In the genomic region with DNA sequence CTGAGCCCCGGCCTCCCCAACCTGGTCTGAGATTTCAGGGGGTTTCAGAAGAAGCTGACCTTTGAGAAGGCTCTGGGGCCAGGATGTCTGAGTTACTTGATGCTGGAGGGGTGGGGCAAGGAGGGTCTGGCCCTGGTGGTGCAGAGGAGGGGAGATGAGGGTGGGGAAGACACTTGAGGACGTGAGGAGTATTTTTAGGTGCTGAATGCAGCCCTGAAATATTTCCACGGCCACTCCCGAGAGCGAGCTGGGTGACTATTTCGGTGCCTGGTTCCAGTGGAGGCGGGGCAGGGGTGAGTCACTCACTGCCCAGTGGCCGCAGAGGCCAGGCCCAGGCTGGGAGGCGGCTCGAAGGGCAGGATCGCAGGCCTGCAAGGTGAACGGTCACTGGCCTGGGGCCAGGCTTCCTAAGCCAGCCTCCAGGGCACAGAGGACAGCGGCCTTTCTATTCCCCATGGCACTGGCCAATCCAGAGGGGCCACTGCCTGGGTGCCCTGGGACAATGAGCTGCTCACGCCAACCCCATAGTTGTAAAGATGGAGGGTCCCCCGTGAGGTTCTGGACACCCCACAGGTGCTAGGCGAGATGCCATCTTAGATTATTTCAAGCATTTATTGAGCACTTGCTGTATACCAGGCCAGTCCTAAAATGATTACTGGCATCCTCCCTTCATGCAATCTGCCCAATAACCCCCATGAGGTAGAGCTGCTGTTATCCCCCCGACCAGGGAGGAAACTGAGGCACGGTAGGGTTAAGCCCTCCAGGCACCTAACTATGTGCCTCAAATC, we compare ENCODE assay signal across 9 cellular contexts. TPM values are rescaled to one million over a fixed set of nuclear protein-coding genes. Genes with fewer than 3 reads are reported as not detected.
A peak's percentile ranks its signal among the peaks of the same experiment; 100 is the strongest.
DNase-seq lines count a peak whose midpoint lies in the region; ATAC-seq and TF ChIP-seq lines count a peak whose summit lies in the region.
"Had no signal": no experiment of that assay in that cellular context is flagged by ENCODE, and none has a peak within 500 bp of the region (broad histone marks: within the 10 kb centered on the region; RNA-seq: fewer than 3 reads in every experiment).

No MANE protein-coding gene starts in this region.

- no peaks in the 10 kb centered on the region for H3K9me2 ChIP-seq in PC-3 (replicated peaks; ENCODE audit: low read length)

- BruUV-seq in PC-3 (replicated peaks; lab: Mats Ljungman, UMichigan): no TSS peak

- no peaks in the 10 kb centered on the region for H3K79me2 ChIP-seq in PC-3 (ENCODE audit: low read length)

- POLR2A ChIA-PET in PC-3 (lab: Charles Lee; ENCODE audit: unreplicated experiment): interaction anchor here (0.8 kb wide), 1 partner anchor 20 kb away, joined by 4 read pairs; the partner anchor contains the start of gene JUND

- peak; percentile 86 for DNase-seq in AG08395 (ENCODE audit: low spot score)
- peak; percentile 51 for DNase-seq in PC-3
- no peak for DNase-seq in effector memory CD4-positive, alpha-beta T cell
- DNase-seq in Kasumi-1 (lab: John Stamatoyannopoulos, UW): no peak
- no peak for DNase-seq in stimulated activated CD4-positive, alpha-beta T cell treated with anti-CD3 and anti-CD28 coated beads, Interleukin-4, amount 100 ng/mL, for 4 hours
- no peak for DNase-seq in stimulated activated naive CD4-positive, alpha-beta T cell (lab: John Stamatoyannopoulos, UW)

- H3K4me2 ChIP-seq in PC-3 (ENCODE audit: low read length): peak overlapping the region; percentile 33

- H2AFZ ChIP-seq in PC-3 (ENCODE audit: low read length): no peak overlapping the region

- no peaks in the 10 kb centered on the region for H3K36me3 ChIP-seq in PC-3 (ENCODE audit: low read depth, low read length)
- no peaks in the 10 kb centered on the region for H3K36me3 ChIP-seq in effector memory CD4-positive, alpha-beta T cell (ENCODE audit: control insufficient read depth, insufficient read depth, low read length)
- H3K36me3 ChIP-seq in mucosa of stomach (ENCODE audit: control insufficient read depth, insufficient read depth, low read length): no peaks in the 10 kb centered on the region
- H3K36me3 ChIP-seq: neutrophil had no signal

- intact Hi-C loops in PC-3 (cut with micrococcal nuclease): no loop called here

- no peaks in the 10 kb centered on the region for H3K9me3 ChIP-seq in PC-3 (ENCODE audit: low read length)
- H3K9me3 ChIP-seq in effector memory CD4-positive, alpha-beta T cell (ENCODE audit: control insufficient read depth, low read length): no peaks in the 10 kb centered on the region
- no peaks in the 10 kb centered on the region for H3K9me3 ChIP-seq in mucosa of stomach (ENCODE audit: control insufficient read depth, low read length)
- H3K9me3 ChIP-seq: neutrophil had no signal

- no peaks in the 10 kb centered on the region for H4K20me1 ChIP-seq in PC-3 (ENCODE audit: low read length)

- H3K4me1 ChIP-seq in PC-3 (ENCODE audit: insufficient read depth, low read length) (peaks cover 19% of the 10 kb centered on the region), mucosa of stomach (ENCODE audit: control insufficient read depth, insufficient read depth, low read length) (peaks cover 49% of the 10 kb centered on the region)
- H3K4me1 ChIP-seq in effector memory CD4-positive, alpha-beta T cell (ENCODE audit: control insufficient read depth, insufficient read depth, low read length, poor library complexity, severe bottlenecking): peaks cover 30% of the 10 kb centered on the region

- peak; percentile 75 for ATAC-seq in PC-3
- ATAC-seq in HG02798 (IDR thresholded peaks at IDR 0.05; ENCODE audit: poor library complexity, unreplicated experiment): no peak

- no peaks in the 10 kb centered on the region for H3K27me3 ChIP-seq in PC-3 (ENCODE audit: low read length)
- H3K27me3 ChIP-seq in effector memory CD4-positive, alpha-beta T cell (replicated peaks; ENCODE audit: control insufficient read depth, insufficient read depth, low read length, poor library complexity, severe bottlenecking): no peaks in the 10 kb centered on the region
- H3K27me3 ChIP-seq in mucosa of stomach (ENCODE audit: control insufficient read depth, insufficient read depth, low read length): no peaks in the 10 kb centered on the region
- H3K27me3 ChIP-seq: neutrophil had no signal

- no peak overlapping the region for H3K9ac ChIP-seq in PC-3 (ENCODE audit: low read length)
- peak overlapping the region; percentile 6 for H3K9ac ChIP-seq in mucosa of stomach (ENCODE audit: low read length)

- TF ChIP-seq CTCF in PC-3 (conservative IDR thresholded peaks at IDR 0.05; ENCODE audit: low read depth, low read length): no peak

- no peak overlapping the region for H3K27ac ChIP-seq in PC-3 (ENCODE audit: low read length)
- peak overlapping the region; percentile 36 for H3K27ac ChIP-seq in effector memory CD4-positive, alpha-beta T cell (ENCODE audit: insufficient read depth, low read length, poor library complexity, severe bottlenecking)
- H3K27ac ChIP-seq: neutrophil had no signal

- H3K4me3 ChIP-seq in PC-3 (ENCODE audit: low read length) (no peak overlapping the region), mucosa of stomach (ENCODE audit: low read length) (no peak overlapping the region)
- no peak overlapping the region for H3K4me3 ChIP-seq in effector memory CD4-positive, alpha-beta T cell (ENCODE audit: insufficient read depth, low read depth, low read length, poor library complexity, severe bottlenecking)

- CTCF ChIA-PET in PC-3 (lab: Charles Lee): interaction anchor here (1.3 kb wide), 1 partner anchor 22 kb away, joined by 18 read pairs; no protein-coding TSS in a partner anchor

- H3F3A ChIP-seq in PC-3 (ENCODE audit: low read length, unreplicated experiment): no peaks in the 10 kb centered on the region

RNA-seq across cellular contexts. Expression of gene JUND, which starts 19.7 kb away (rescaled TPM):
- total RNA-seq in PC-3 (2014; rRNA removed): 151 and 157 TPM in 2 replicates

RNA-seq across cellular contexts. Expression of gene LSM4, which starts 21.8 kb away (rescaled TPM):
- 713 and 856 TPM in 2 replicates for total RNA-seq in PC-3 (2014; rRNA removed)

RNA-seq across cellular contexts. Expression of gene IQCN, which starts 26.9 kb away (rescaled TPM):
- total RNA-seq in PC-3 (2014; rRNA removed): 0.33 and 0.69 TPM in 2 replicates

RNA-seq across cellular contexts. Expression of gene PGPEP1, which starts 39.3 kb away (rescaled TPM):
- 9.6 and 11.4 TPM in 2 replicates for total RNA-seq in PC-3 (2014; rRNA removed)

Comparison
In these comparisons a context has a peak if more than half of its experiments do, and no peak if none do; other contexts are left out.
1. DNase-seq: peak in AG08395 (single experiment) and PC-3 (single experiment); none in effector memory CD4-positive, alpha-beta T cell (0 of 3), Kasumi-1 (0 of 2), stimulated activated CD4-positive, alpha-beta T cell treated with anti-CD3 and anti-CD28 coated beads, Interleukin-4, amount 100 ng/mL, for 4 hours (0 of 2) and stimulated activated naive CD4-positive, alpha-beta T cell (0 of 6).